11 cellular contexts compared by ENCODE assay signal in the genomic region with DNA sequence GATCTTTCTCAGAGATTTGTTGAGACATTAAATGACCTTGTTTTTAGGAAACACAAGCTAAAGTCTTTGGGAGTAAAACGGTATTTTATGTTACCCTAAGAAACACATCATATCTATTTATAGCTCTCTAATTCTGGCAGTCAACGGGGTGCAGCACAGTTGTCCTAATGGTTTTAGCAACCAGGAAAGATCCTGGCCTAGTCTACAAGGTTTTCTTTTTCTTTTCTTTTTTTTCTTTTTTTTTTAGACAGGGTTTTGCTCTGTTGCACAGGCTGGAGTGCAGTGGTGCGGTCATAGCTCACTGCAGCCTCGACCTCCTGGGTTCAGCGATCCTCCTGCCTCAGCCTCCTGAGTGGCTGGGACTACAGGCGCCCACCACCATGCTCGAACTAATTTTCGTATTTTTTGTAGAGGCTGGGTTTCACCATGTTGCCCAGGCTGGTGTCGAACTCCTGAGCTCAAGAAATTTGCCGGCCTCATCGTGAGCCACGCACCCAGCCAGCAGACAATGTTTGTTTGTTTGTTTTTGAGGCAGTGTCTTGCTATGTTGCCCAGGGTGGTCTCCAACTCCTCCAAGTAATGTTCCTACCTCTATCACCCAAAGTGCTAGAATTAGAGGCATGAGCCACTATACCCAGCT. TPM values are rescaled to one million over a fixed set of nuclear protein-coding genes. Genes with fewer than 3 reads are reported as not detected.
DNase-seq lines count a peak whose midpoint lies in the region; FAIRE-seq and TF ChIP-seq lines count a peak whose summit lies in the region.
"Had no signal": no experiment of that assay in that cellular context is flagged by ENCODE, and none has a peak within 500 bp of the region (broad histone marks: within the 10 kb centered on the region; RNA-seq: fewer than 3 reads in every experiment).

No MANE protein-coding gene starts in this region.

- H3K79me2 ChIP-seq in astrocyte (ENCODE audit: insufficient read depth, low read length): peaks cover 3% of the 10 kb centered on the region

- no peak for DNase-seq in astrocyte (ENCODE audit: low read depth)
- no peak for DNase-seq in kidney
- DNase-seq in testis: no peak
- no peak for DNase-seq in germinal center (ENCODE audit: low spot score)
- no peak for DNase-seq in activated T-helper 2 cell treated with anti-CD3 and anti-CD28 coated beads, Interferon-gamma antibody, Interleukin-2, Interleukin-4, amounts not matched to agents 10 μg/mL and 5 μg/mL and 100 μg/mL, durations not matched to agents 14 hours and 24 hours and 36 hours (ENCODE audit: low spot score)
- no peak for DNase-seq in CD1c-positive myeloid dendritic cell (ENCODE audit: extremely low spot score)
- DNase-seq: activated effector memory CD4-positive, alpha-beta T cell treated with Interleukin-2 at 50 U/mL for 16 hours; NCI-H1092; stimulated activated CD4-positive, alpha-beta T cell treated with anti-CD3 and anti-CD28 coated beads, Interleukin-12 subunit alpha, Interleukin-12 subunit beta, amount 100 ng/mL, for 4 hours had no signal

- peaks cover 20% of the 10 kb centered on the region for H3K36me3 Mint-ChIP-seq in astrocyte (ENCODE audit: low read depth, unreplicated experiment)
- peaks cover 29% of the 10 kb centered on the region for H3K36me3 Mint-ChIP-seq in activated T-helper 2 cell treated with anti-CD3 and anti-CD28 coated beads, Interferon-gamma antibody, Interleukin-2, Interleukin-4, amounts not matched to agents 10 μg/mL and 5 μg/mL and 100 μg/mL, durations not matched to agents 14 hours and 24 hours and 36 hours (ENCODE audit: low read depth)

- TF ChIP-seq CTCF in astrocyte (IDR thresholded peaks at IDR 0.05; ENCODE audit: insufficient read depth, low read depth, low read length): no peak
- no peak for TF ChIP-seq CTCF in kidney (IDR thresholded peaks at IDR 0.05; ENCODE audit: borderline replicate concordance, extremely low read depth, insufficient read depth)
- TF ChIP-seq CTCF in testis (IDR thresholded peaks at IDR 0.05): no peak

- no peak overlapping the region for H3K4me3 Mint-ChIP-seq in astrocyte (ENCODE audit: unreplicated experiment)
- H3K4me3 Mint-ChIP-seq in activated T-helper 2 cell treated with anti-CD3 and anti-CD28 coated beads, Interferon-gamma antibody, Interleukin-2, Interleukin-4, amounts not matched to agents 10 μg/mL and 5 μg/mL and 100 μg/mL, durations not matched to agents 14 hours and 24 hours and 36 hours (ENCODE audit: low read depth): no peak overlapping the region
- H3K4me3 Mint-ChIP-seq: endodermal cell had no signal

- peak overlapping the region; percentile 52 for H3K4me2 ChIP-seq in astrocyte (ENCODE audit: low read length)

- H3K27ac Mint-ChIP-seq in astrocyte (ENCODE audit: unreplicated experiment): no peak overlapping the region
- H3K27ac Mint-ChIP-seq in activated T-helper 2 cell treated with anti-CD3 and anti-CD28 coated beads, Interferon-gamma antibody, Interleukin-2, Interleukin-4, amounts not matched to agents 10 μg/mL and 5 μg/mL and 100 μg/mL, durations not matched to agents 14 hours and 24 hours and 36 hours: no peak overlapping the region
- H3K27ac Mint-ChIP-seq: endodermal cell had no signal

- H3K27ac ChIP-seq in astrocyte (ENCODE audit: low read depth, low read length) (no peak overlapping the region), kidney (ENCODE audit: low read depth in 2 of 2, low read length in 2 of 2) (peak overlapping the region; percentile 94 to 95), testis (peak overlapping the region; percentile 92 to 96)

- no peaks in the 10 kb centered on the region for H3K27me3 ChIP-seq in astrocyte (ENCODE audit: insufficient read depth, low read length)
- H3K27me3 ChIP-seq in testis: no peaks in the 10 kb centered on the region

- H3K4me3 ChIP-seq in astrocyte (ENCODE audit: insufficient read depth, low read depth, low read length): no peak overlapping the region
- peak overlapping the region; percentile 58 to 59 for H3K4me3 ChIP-seq in kidney (ENCODE audit: low read length in 2 of 2)
- peak overlapping the region; percentile 61 to 72 for H3K4me3 ChIP-seq in testis

- no peak overlapping the region for H3K9ac ChIP-seq in astrocyte (ENCODE audit: low read length)
- H3K9ac ChIP-seq in kidney (ENCODE audit: low read length in 2 of 2): peak overlapping the region in 1 of 2 donors; percentile 98

- no peaks in the 10 kb centered on the region for H3K9me3 ChIP-seq in astrocyte (ENCODE audit: insufficient read depth, low read depth, low read length)
- no peaks in the 10 kb centered on the region for H3K9me3 ChIP-seq in kidney (ENCODE audit: control insufficient read depth in 1 of 2, low read length in 2 of 2)
- no peaks in the 10 kb centered on the region for H3K9me3 ChIP-seq in testis

- intact Hi-C loops in kidney (cut with DNase I): no loop called here
- intact Hi-C loops in testis (cut with DNase I; ENCODE audit: low total_unique reads): no loop called here
- intact Hi-C loops in activated T-helper 2 cell treated with anti-CD3 and anti-CD28 coated beads, Interferon-gamma antibody, Interleukin-2, Interleukin-4, amounts not matched to agents 10 μg/mL and 5 μg/mL and 100 μg/mL, durations not matched to agents 14 hours and 24 hours and 36 hours (cut with micrococcal nuclease): no loop called here

- FAIRE-seq in astrocyte (lab: Jason Lieb, UNC) (no peak), kidney (lab: Jason Lieb, UNC) (no peak)

- peaks cover 11% of the 10 kb centered on the region for H3K36me3 ChIP-seq in astrocyte (ENCODE audit: insufficient read depth, low read length)
- H3K36me3 ChIP-seq in kidney (ENCODE audit: control insufficient read depth in 1 of 2, insufficient read depth in 2 of 2, low read length in 2 of 2): peaks cover 4 to 15% of the 10 kb centered on the region in 2 donors
- H3K36me3 ChIP-seq in testis (ENCODE audit: low read depth, missing control alignments): no peaks in the 10 kb centered on the region

- no peak overlapping the region for H2AFZ ChIP-seq in astrocyte (ENCODE audit: low read depth, low read length)

- H3K9me3 Mint-ChIP-seq in astrocyte (ENCODE audit: unreplicated experiment): no peaks in the 10 kb centered on the region
- H3K9me3 Mint-ChIP-seq in activated T-helper 2 cell treated with anti-CD3 and anti-CD28 coated beads, Interferon-gamma antibody, Interleukin-2, Interleukin-4, amounts not matched to agents 10 μg/mL and 5 μg/mL and 100 μg/mL, durations not matched to agents 14 hours and 24 hours and 36 hours: no peaks in the 10 kb centered on the region
- H3K9me3 Mint-ChIP-seq: endodermal cell had no signal

- H4K20me1 ChIP-seq in astrocyte (ENCODE audit: insufficient read depth, low read length): peaks cover 33% of the 10 kb centered on the region

- WGBS in testis, 2 donors: 62 to 70% methylated on average over 12 of the region's 12 CpGs

- peaks cover 14% of the 10 kb centered on the region for H3K4me1 Mint-ChIP-seq in astrocyte (ENCODE audit: low read depth, unreplicated experiment)
- H3K4me1 Mint-ChIP-seq in activated T-helper 2 cell treated with anti-CD3 and anti-CD28 coated beads, Interferon-gamma antibody, Interleukin-2, Interleukin-4, amounts not matched to agents 10 μg/mL and 5 μg/mL and 100 μg/mL, durations not matched to agents 14 hours and 24 hours and 36 hours (ENCODE audit: low read depth): peaks cover 3% of the 10 kb centered on the region

- H3K27me3 Mint-ChIP-seq in astrocyte (ENCODE audit: low read depth, unreplicated experiment): no peaks in the 10 kb centered on the region
- no peaks in the 10 kb centered on the region for H3K27me3 Mint-ChIP-seq in activated T-helper 2 cell treated with anti-CD3 and anti-CD28 coated beads, Interferon-gamma antibody, Interleukin-2, Interleukin-4, amounts not matched to agents 10 μg/mL and 5 μg/mL and 100 μg/mL, durations not matched to agents 14 hours and 24 hours and 36 hours (ENCODE audit: low read depth)

- H3K4me1 ChIP-seq in astrocyte (ENCODE audit: insufficient read depth, low read length): no peaks in the 10 kb centered on the region
- H3K4me1 ChIP-seq in kidney (ENCODE audit: control insufficient read depth in 1 of 2, insufficient read depth in 1 of 2, low read depth in 1 of 2, low read length in 2 of 2): no peaks in the 10 kb centered on the region
- peaks cover 14% of the 10 kb centered on the region for H3K4me1 ChIP-seq in testis

- TF ChIP-seq POLR2A in testis (IDR thresholded peaks at IDR 0.05): no peak

RNA-seq across cellular contexts. Expression of gene COX7A1, which starts 0.8 kb away (rescaled TPM):
- total RNA-seq in astrocyte (0.64 TPM in 1 of 2 replicates, not detected in the other), kidney (56.2 TPM), testis (1 to 10 TPM in 1 of 2 donors, under 1 TPM in 1; 0.79 to 4.8 TPM)
- polyA plus RNA-seq in kidney (ENCODE audit: insufficient read depth, low read depth, low replicate concordance) (199 TPM), testis (ENCODE audit: insufficient read depth, low read depth, low replicate concordance) (25.4 TPM)
- not detected in 2 replicates for total RNA-seq in activated T-helper 2 cell treated with anti-CD3 and anti-CD28 coated beads, Interferon-gamma antibody, Interleukin-2, Interleukin-4, amounts not matched to agents 10 μg/mL and 5 μg/mL and 100 μg/mL, durations not matched to agents 14 hours and 24 hours and 36 hours

RNA-seq across cellular contexts. Expression of gene CAPNS1, which starts 13.1 kb away (rescaled TPM):
- total RNA-seq in astrocyte (665 and 677 TPM in 2 replicates), kidney (861 TPM), testis (100 to 1,000 TPM; 147 to 190 TPM)
- polyA plus RNA-seq in kidney (ENCODE audit: insufficient read depth, low read depth, low replicate concordance) (1,098 TPM), testis (ENCODE audit: insufficient read depth, low read depth, low replicate concordance) (957 TPM)
- 424 and 431 TPM in 2 replicates for total RNA-seq in activated T-helper 2 cell treated with anti-CD3 and anti-CD28 coated beads, Interferon-gamma antibody, Interleukin-2, Interleukin-4, amounts not matched to agents 10 μg/mL and 5 μg/mL and 100 μg/mL, durations not matched to agents 14 hours and 24 hours and 36 hours

RNA-seq across cellular contexts. Expression of gene TBCB, which starts 37.7 kb away (rescaled TPM):
- total RNA-seq in astrocyte: 239 and 244 TPM in 2 replicates
- 144 TPM for total RNA-seq in kidney
- polyA plus RNA-seq in kidney (ENCODE audit: insufficient read depth, low read depth, low replicate concordance): 242 TPM
- total RNA-seq in testis: 100 to 1,000 TPM; 177 to 226 TPM
- 195 TPM for polyA plus RNA-seq in testis (ENCODE audit: insufficient read depth, low read depth, low replicate concordance)
- 143 and 147 TPM in 2 replicates for total RNA-seq in activated T-helper 2 cell treated with anti-CD3 and anti-CD28 coated beads, Interferon-gamma antibody, Interleukin-2, Interleukin-4, amounts not matched to agents 10 μg/mL and 5 μg/mL and 100 μg/mL, durations not matched to agents 14 hours and 24 hours and 36 hours

RNA-seq across cellular contexts. Expression of gene POLR2I, which starts 38.3 kb away (rescaled TPM):
- total RNA-seq in astrocyte: 57.4 and 65.1 TPM in 2 replicates
- total RNA-seq in kidney: 59.9 TPM
- polyA plus RNA-seq in kidney (ENCODE audit: insufficient read depth, low read depth, low replicate concordance): 119 TPM
- 100 to 1,000 TPM; 106 to 116 TPM for total RNA-seq in testis
- 307 TPM for polyA plus RNA-seq in testis (ENCODE audit: insufficient read depth, low read depth, low replicate concordance)
- total RNA-seq in activated T-helper 2 cell treated with anti-CD3 and anti-CD28 coated beads, Interferon-gamma antibody, Interleukin-2, Interleukin-4, amounts not matched to agents 10 μg/mL and 5 μg/mL and 100 μg/mL, durations not matched to agents 14 hours and 24 hours and 36 hours: 68.9 and 75.3 TPM in 2 replicates

RNA-seq across cellular contexts. Expression of gene OVOL3, which starts 42.1 kb away (rescaled TPM):
- total RNA-seq in astrocyte (not detected in 2 replicates), kidney (not detected), testis (1 to 10 TPM; 3.3 to 3.4 TPM)
- polyA plus RNA-seq in kidney (ENCODE audit: insufficient read depth, low read depth, low replicate concordance) (not detected), testis (ENCODE audit: insufficient read depth, low read depth, low replicate concordance) (2.6 TPM)
- total RNA-seq in activated T-helper 2 cell treated with anti-CD3 and anti-CD28 coated beads, Interferon-gamma antibody, Interleukin-2, Interleukin-4, amounts not matched to agents 10 μg/mL and 5 μg/mL and 100 μg/mL, durations not matched to agents 14 hours and 24 hours and 36 hours: not detected in 2 replicates
- total RNA-seq: endodermal cell, subcutaneous adipose tissue had no signal
